Comparison of ENCODE assay signal across 20 cellular contexts in genomic region chr5:62653001-62653863, GRCh38.
DNase-seq lines count a peak whose midpoint lies in the region; ATAC-seq, FAIRE-seq and TF ChIP-seq lines count a peak whose summit lies in the region.
"Had no signal": no experiment of that assay in that cellular context is flagged by ENCODE, and none has a peak within 500 bp of the region (broad histone marks: within the 10 kb centered on the region; RNA-seq: fewer than 3 reads in every experiment).

No MANE protein-coding gene starts in this region.

- POLR2A ChIA-PET in Caco-2 (lab: Charles Lee) (no interaction called here), K562 (lab: Yijun Ruan, JAX) (no interaction called here)

- H3K27me3 Mint-ChIP-seq in Caco-2 (ENCODE audit: insufficient read depth, unreplicated experiment): no peaks in the 10 kb centered on the region
- H3K27me3 Mint-ChIP-seq: activated B cell treated with CpG ODN at 0.5 μM for 24 hours, T-cell had no signal

- DNase-seq in Caco-2 (no peak), MV-4-11 (lab: John Stamatoyannopoulos, UW) (peak; percentile 56), K562 (ENCODE audit: extremely low read depth in 1 of 4, low spot score in 3 of 4) (no peak), right lobe of liver (no peak), A172 (ENCODE audit: low spot score) (no peak), aorta (no peak)
- DNase-seq: activated B cell treated with CpG ODN at 0.5 μM for 24 hours, activated gamma-delta T cell, anterior cingulate cortex, colonic mucosa, MM.1S, NCI-H2081 treated with DMSO at 0.1 percent for 48 hours, NCI-H526 treated with DMSO at 0.1 percent for 48 hours, nucleus accumbens, Peyer's patch, T-cell had no signal

- ATAC-seq in K562 (peak; percentile 13; the same call in 1 of the 3 replicates), right lobe of liver (peak; percentile 29 to 76 (median 58)), GM21423 (IDR thresholded peaks at IDR 0.05; ENCODE audit: unreplicated experiment) (no peak), HG02571 (IDR thresholded peaks at IDR 0.05; ENCODE audit: unreplicated experiment) (no peak), aorta (ENCODE audit: low FRiP score) (no peak)
- ATAC-seq: T-cell had no signal

- no peaks in the 10 kb centered on the region for H4K20me1 ChIP-seq in K562 (replicated peaks; ENCODE audit: control insufficient read depth, insufficient read depth, low read length)

- H3K27ac Mint-ChIP-seq in Caco-2 (ENCODE audit: unreplicated experiment): peak overlapping the region; percentile 47
- H3K27ac Mint-ChIP-seq: activated B cell treated with CpG ODN at 0.5 μM for 24 hours, T-cell had no signal

- FAIRE-seq in K562 (lab: Jason Lieb, UNC): no peak
- FAIRE-seq: H54, islet of Langerhans had no signal

- H3K9ac ChIP-seq in K562 (ENCODE audit: insufficient read depth in 1 of 2, low read depth in 2 of 2, low read length in 2 of 2): no peak overlapping the region

- no peak for TF ChIP-seq POLR2A in K562 (conservative IDR thresholded peaks at IDR 0.05)
- TF ChIP-seq POLR2A in right lobe of liver (IDR thresholded peaks at IDR 0.05): no peak

- peaks cover 32% of the 10 kb centered on the region for H3K9me3 Mint-ChIP-seq in Caco-2 (ENCODE audit: unreplicated experiment)
- H3K9me3 Mint-ChIP-seq: activated B cell treated with CpG ODN at 0.5 μM for 24 hours had no signal

- H3K4me3 ChIP-seq in Caco-2 (ENCODE audit: low read depth, low read length): no peak overlapping the region
- no peak overlapping the region for H3K4me3 ChIP-seq in K562
- H3K4me3 ChIP-seq in right lobe of liver: no peak overlapping the region
- H3K4me3 ChIP-seq in aorta (ENCODE audit: low read length in 2 of 2): no peak overlapping the region
- H3K4me3 ChIP-seq: colonic mucosa, Peyer's patch had no signal

- H3K9me3 ChIP-seq in Caco-2 (peaks cover 4% of the 10 kb centered on the region; the same call in 1 of the 2 replicates), K562 (replicated peaks; ENCODE audit: control insufficient read depth, insufficient read depth, low read depth, low read length) (no peaks in the 10 kb centered on the region), right lobe of liver (no peaks in the 10 kb centered on the region), aorta (ENCODE audit: control insufficient read depth, low read length) (peaks cover 1% of the 10 kb centered on the region)
- H3K9me3 ChIP-seq: colonic mucosa, Peyer's patch had no signal

- H3K36me3 Mint-ChIP-seq in Caco-2 (ENCODE audit: insufficient read depth, unreplicated experiment): no peaks in the 10 kb centered on the region

- TF ChIP-seq RAD21 in K562 (CRISPR knock-in tag; conservative IDR thresholded peaks at IDR 0.05 in 1 of 2, IDR thresholded peaks at IDR 0.05 in 1 of 2): no peak

- H3K27ac ChIP-seq in K562 (ENCODE audit: extremely low read depth, low read depth, low read length): no peak overlapping the region
- no peak overlapping the region for H3K27ac ChIP-seq in right lobe of liver
- H3K27ac ChIP-seq in aorta (ENCODE audit: low read depth in 1 of 2, low read length in 2 of 2): no peak overlapping the region
- H3K27ac ChIP-seq: colonic mucosa, Peyer's patch had no signal

- H3K4me3 Mint-ChIP-seq in Caco-2 (ENCODE audit: unreplicated experiment): no peak overlapping the region
- H3K4me3 Mint-ChIP-seq: activated B cell treated with CpG ODN at 0.5 μM for 24 hours, T-cell had no signal

- peak overlapping the region; percentile 18; the same call in 1 of the 2 replicates for H3K4me2 ChIP-seq in K562 (ENCODE audit: insufficient read depth, low read length)

- no peaks in the 10 kb centered on the region for H3K79me2 ChIP-seq in K562 (ENCODE audit: control insufficient read depth, insufficient read depth, low read length)

- CTCF ChIA-PET in Caco-2 (lab: Charles Lee) (no interaction called here), K562 (lab: Yijun Ruan, JAX; ENCODE audit: low intra/inter-chr PET ratio) (interaction anchor here (0.6 kb wide), 1 partner anchor 455 kb away, joined by 3 read pairs; no protein-coding TSS in a partner anchor)

- H2AFZ ChIP-seq in K562 (ENCODE audit: low read depth, low read length): 0 out of 2 replicates have a peak overlapping the region, but pooled peaks have one; percentile 32

- H3K4me1 Mint-ChIP-seq in Caco-2 (ENCODE audit: low read depth, unreplicated experiment): peaks cover 16% of the 10 kb centered on the region
- H3K4me1 Mint-ChIP-seq: activated B cell treated with CpG ODN at 0.5 μM for 24 hours had no signal

- H3K27me3 ChIP-seq in Caco-2 (replicated peaks; ENCODE audit: control insufficient read depth, insufficient read depth, low read length) (no peaks in the 10 kb centered on the region), K562 (ENCODE audit: control insufficient read depth in 2 of 2, insufficient read depth in 2 of 2, low read length in 2 of 2) (no peaks in the 10 kb centered on the region), right lobe of liver (no peaks in the 10 kb centered on the region), aorta (ENCODE audit: control insufficient read depth in 1 of 2, insufficient read depth in 2 of 2, low read length in 1 of 2) (no peaks in the 10 kb centered on the region)
- H3K27me3 ChIP-seq: colonic mucosa, Peyer's patch had no signal

- intact Hi-C loops in Caco-2 (cut with micrococcal nuclease; ENCODE audit: unreplicated experiment): no loop called here
- intact Hi-C loops in K562 (cut with micrococcal nuclease): no loop called here
- intact Hi-C loops in right lobe of liver (cut with DNase I): no loop called here
- intact Hi-C loops in aorta (cut with DNase I): no loop called here

- no peaks in the 10 kb centered on the region for H3K9me1 ChIP-seq in K562 (ENCODE audit: control insufficient read depth, insufficient read depth, low read length)

- TF ChIP-seq EP300 in K562 (IDR thresholded peaks at IDR 0.05; ENCODE audit: low read length): no peak

- no peaks in the 10 kb centered on the region for H3K36me3 ChIP-seq in Caco-2 (ENCODE audit: control insufficient read depth, insufficient read depth, low read length)
- H3K36me3 ChIP-seq in K562 (ENCODE audit: control insufficient read depth, insufficient read depth, low read length): no peaks in the 10 kb centered on the region
- H3K36me3 ChIP-seq in right lobe of liver: no peaks in the 10 kb centered on the region
- H3K36me3 ChIP-seq in aorta (ENCODE audit: control insufficient read depth in 1 of 2, insufficient read depth in 2 of 2, low read length in 1 of 2): no peaks in the 10 kb centered on the region
- H3K36me3 ChIP-seq: colonic mucosa, Peyer's patch had no signal

- 10% methylated on average over 7 of the region's 7 CpGs for WGBS in K562 (ENCODE audit: insufficient coverage, low coverage, missing lambda C conversion rate)
- 38% methylated on average over 4 of the region's 7 CpGs for WGBS in right lobe of liver (ENCODE audit: insufficient coverage, low coverage, low lambda C conversion rate, missing lambda C conversion rate)
- WGBS in aorta, 2 donors: 58 to 63% methylated on average over 7 of the region's 7 CpGs

- in situ Hi-C loops in K562 (cut with MboI): no loop called here

- TF ChIP-seq CTCF in Caco-2 (IDR thresholded peaks at IDR 0.05; ENCODE audit: insufficient read depth in 1 of 2, low read depth in 1 of 2, low read length in 1 of 2, severe bottlenecking in 1 of 2, unreplicated experiment in 1 of 2) (no peak), K562 (IDR thresholded peaks at IDR 0.05 in 2 of 3, conservative IDR thresholded peaks at IDR 0.05 in 1 of 3; ENCODE audit: insufficient read depth in 2 of 3, low read depth in 1 of 3, low read length in 3 of 3) (no peak), right lobe of liver (IDR thresholded peaks at IDR 0.05) (no peak)

- no TSS peak for BruUV-seq in Caco-2 (replicated peaks; lab: Mats Ljungman, UMichigan)
- no TSS peak for BruUV-seq in K562 (replicated peaks; lab: Mats Ljungman, UMichigan)

- H3K4me1 ChIP-seq in Caco-2 (0 out of 2 replicates have a peak, but pooled peaks cover 4% of the 10 kb centered on the region), K562 (replicated peaks in 1 of 2; ENCODE audit: control insufficient read depth in 2 of 2, insufficient read depth in 2 of 2, low read length in 2 of 2) (peaks cover 0 to under 1% of the 10 kb centered on the region in 2 experiments; a peak in 1 of 5 replicates), right lobe of liver (no peaks in the 10 kb centered on the region), aorta (ENCODE audit: control insufficient read depth in 1 of 2, insufficient read depth in 2 of 2, low read length in 2 of 2) (no peaks in the 10 kb centered on the region)
- H3K4me1 ChIP-seq: colonic mucosa, Peyer's patch had no signal

TF ChIP-seq in K562, 482 proteins besides CTCF, POLR2A, EP300 and RAD21 (continues in another document):
- TF ChIP-seq ZNF347 (CRISPR knock-in tag; IDR thresholded peaks at IDR 0.05; ENCODE audit: low read depth) (no peak), ZNF133 (CRISPR knock-in tag; IDR thresholded peaks at IDR 0.05) (no peak), SIRT6 (IDR thresholded peaks at IDR 0.05; ENCODE audit: low read depth, low read length) (no peak), ZNF184 (CRISPR knock-in tag; IDR thresholded peaks at IDR 0.05) (no peak), ATF3 (IDR thresholded peaks at IDR 0.05) (peak; percentile 32; the same call in 1 of the 2 replicates), ATF3 (CRISPR knock-in tag; conservative IDR thresholded peaks at IDR 0.05) (no peak), CEBPG (CRISPR knock-in tag; IDR thresholded peaks at IDR 0.05) (no peak), CEBPG (tag; conservative IDR thresholded peaks at IDR 0.05 in 1 of 2, IDR thresholded peaks at IDR 0.05 in 1 of 2) (peak in 1 of 2 experiments; percentile 56; a peak in 1 of 4 replicates), BRF1 (IDR thresholded peaks at IDR 0.05; ENCODE audit: borderline replicate concordance, extremely low read depth, insufficient read length) (no peak)
- TF ChIP-seq, protein P1, sequence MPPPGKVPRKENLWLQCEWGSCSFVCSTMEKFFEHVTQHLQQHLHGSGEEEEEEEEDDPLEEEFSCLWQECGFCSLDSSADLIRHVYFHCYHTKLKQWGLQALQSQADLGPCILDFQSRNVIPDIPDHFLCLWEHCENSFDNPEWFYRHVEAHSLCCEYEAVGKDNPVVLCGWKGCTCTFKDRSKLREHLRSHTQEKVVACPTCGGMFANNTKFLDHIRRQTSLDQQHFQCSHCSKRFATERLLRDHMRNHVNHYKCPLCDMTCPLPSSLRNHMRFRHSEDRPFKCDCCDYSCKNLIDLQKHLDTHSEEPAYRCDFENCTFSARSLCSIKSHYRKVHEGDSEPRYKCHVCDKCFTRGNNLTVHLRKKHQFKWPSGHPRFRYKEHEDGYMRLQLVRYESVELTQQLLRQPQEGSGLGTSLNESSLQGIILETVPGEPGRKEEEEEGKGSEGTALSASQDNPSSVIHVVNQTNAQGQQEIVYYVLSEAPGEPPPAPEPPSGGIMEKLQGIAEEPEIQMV (tag; conservative IDR thresholded peaks at IDR 0.05; ENCODE audit: low read depth): no peak

Comparison
In these comparisons a context has a peak if more than half of its experiments do, and no peak if none do; other contexts are left out.
1. ATAC-seq: peak in K562 (single experiment) and right lobe of liver (4 of 4); none in GM21423 (single experiment), HG02571 (single experiment) and aorta (single experiment).